In genomic region chr9:109478204-109478563, GRCh38 we compare ENCODE assay signal across 20 cellular contexts. TPM values are rescaled to one million over a fixed set of nuclear protein-coding genes. Genes with fewer than 3 reads are reported as not detected.
DNase-seq lines count a peak whose midpoint lies in the region; ATAC-seq, FAIRE-seq and TF ChIP-seq lines count a peak whose summit lies in the region.
"Had no signal": no experiment of that assay in that cellular context is flagged by ENCODE, and none has a peak within 500 bp of the region (broad histone marks: within the 10 kb centered on the region; RNA-seq: fewer than 3 reads in every experiment).

No MANE protein-coding gene starts in this region.

- no peak overlapping the region for H2AFZ ChIP-seq in HCT116 (ENCODE audit: low read depth, low read length, poor library complexity, severe bottlenecking)
- H2AFZ ChIP-seq: GM23248 had no signal

- H3K9me3 ChIP-seq in HCT116 (ENCODE audit: control insufficient read depth in 1 of 2, insufficient read depth in 1 of 2, low read depth in 1 of 2, low read length in 2 of 2) (no peaks in the 10 kb centered on the region), body of pancreas (no peaks in the 10 kb centered on the region), right lobe of liver (no peaks in the 10 kb centered on the region), small intestine (ENCODE audit: control insufficient read depth, low read depth) (no peaks in the 10 kb centered on the region)
- H3K9me3 ChIP-seq: prostate gland, suprapubic skin had no signal

- H3K9ac ChIP-seq in HCT116 (ENCODE audit: low read length) = peak overlapping the region; percentile 51
- H3K9ac ChIP-seq: GM23248 had no signal

- intact Hi-C loops in HCT116 (cut with micrococcal nuclease) = no loop called here
- intact Hi-C loops in body of pancreas (cut with DNase I) = no loop called here
- intact Hi-C loops in right lobe of liver (cut with DNase I) = no loop called here

- TF ChIP-seq CTCF in HCT116 (IDR thresholded peaks at IDR 0.05 in 2 of 3, conservative IDR thresholded peaks at IDR 0.05 in 1 of 3; ENCODE audit: borderline replicate concordance in 1 of 3, insufficient read depth in 1 of 3, low read depth in 2 of 3, low read length in 2 of 3) (no peak), body of pancreas (IDR thresholded peaks at IDR 0.05) (no peak), right lobe of liver (IDR thresholded peaks at IDR 0.05) (no peak), GM10266 (IDR thresholded peaks at IDR 0.05; ENCODE audit: control insufficient read depth, insufficient read depth, low read depth, missing control alignments) (no peak)

- no peak for TF ChIP-seq RAD21 in HCT116 (IDR thresholded peaks at IDR 0.05; ENCODE audit: low read depth)

- POLR2A ChIA-PET in HCT116 (lab: Charles Lee) = no interaction called here

- 64 to 68% methylated on average over 5 of the region's 5 CpGs for WGBS in body of pancreas, 2 donors
- 26% methylated on average over 5 of the region's 5 CpGs for WGBS in right lobe of liver (ENCODE audit: insufficient coverage, low coverage, low lambda C conversion rate, missing lambda C conversion rate)
- 42 to 62% (median 52%) methylated on average over 5 of the region's 5 CpGs for whole genome bisulfite sequencing in small intestine, 3 donors

- H3K4me1 ChIP-seq in HCT116 (ENCODE audit: control insufficient read depth in 1 of 2, insufficient read depth in 2 of 2, low read length in 2 of 2) (peaks cover 32 to 39% of the 10 kb centered on the region in 2 experiments), body of pancreas (peaks cover 51% of the 10 kb centered on the region), right lobe of liver (peaks cover 0 to 42% (median 16%) of the 10 kb centered on the region in 4 donors), small intestine (ENCODE audit: control insufficient read depth in 2 of 2, insufficient read depth in 1 of 2, low read depth in 1 of 2, low read length in 1 of 2) (peaks cover 3 to 10% of the 10 kb centered on the region in 2 donors)

- H3K27ac ChIP-seq in HCT116 (ENCODE audit: low read depth, low read length) (peak overlapping the region; percentile 78), body of pancreas (peak overlapping the region; percentile 87 to 92 (median 91)), right lobe of liver (peak overlapping the region; percentile 96 to 98 (median 98)), small intestine (ENCODE audit: low read depth in 1 of 2, low read length in 1 of 2) (peak overlapping the region; percentile 87)
- H3K27ac ChIP-seq: GM23248, suprapubic skin had no signal

- no peak for DNase-seq in HCT116 (ENCODE audit: low read depth, low spot score)
- no peak for DNase-seq in body of pancreas
- no peak for DNase-seq in right lobe of liver
- no peak for DNase-seq in small intestine
- DNase-seq in GM10266 (ENCODE audit: extremely low spot score) = no peak
- DNase-seq in activated effector memory CD4-positive, alpha-beta T cell treated with Interleukin-2 at 50 U/mL for 16 hours = no peak
- no peak for DNase-seq in NCI-H1436 treated with DMSO at 0.1 percent for 48 hours (lab: John Stamatoyannopoulos, UW)
- DNase-seq: activated CD4-positive, alpha-beta T cell treated with anti-CD3 and anti-CD28 coated beads for 36 hours; activated CD8-positive, alpha-beta memory T cell treated with anti-CD3 and anti-CD28 coated beads, Interleukin-2, amount 10 ng/mL, durations not matched to agents 7 days and 5 days; CD8-positive, alpha-beta memory T cell; GM23248; immature natural killer cell; NCI-H1105; NCI-H2081 treated with DMSO at 0.1 percent for 48 hours; NCI-H524; stimulated activated CD4-positive, alpha-beta T cell treated with anti-CD3 and anti-CD28 coated beads, Interleukin-12 subunit alpha, Interleukin-12 subunit beta, amount 100 ng/mL, for 4 hours; stimulated activated CD8-positive, alpha-beta memory T cell treated with anti-CD3 and anti-CD28 coated beads, Interleukin-4, amount 100 ng/mL, for 48 hours had no signal

- H3K4me3 ChIP-seq in HCT116 (replicated peaks in 1 of 2; ENCODE audit: low read depth in 1 of 2, low read length in 2 of 2) (peak overlapping the region in 1 of 2 experiments; percentile 41; a peak in 2 of 4 replicates), body of pancreas (no peak overlapping the region), right lobe of liver (peak overlapping the region; percentile 25 to 56 (median 47)), small intestine (ENCODE audit: low read depth in 1 of 2, low read length in 2 of 2) (no peak overlapping the region)
- H3K4me3 ChIP-seq: GM23248, prostate gland, suprapubic skin had no signal

- H3K4me2 ChIP-seq in HCT116 (ENCODE audit: low read length) = peak overlapping the region; percentile 74

- CTCF ChIA-PET in HCT116 (lab: Charles Lee) = interaction anchor here (1.7 kb wide), 1 partner anchor 8 kb away, joined by 9 read pairs; no protein-coding TSS in a partner anchor

- H3K27me3 ChIP-seq in HCT116 (ENCODE audit: insufficient read depth, low read length) (no peaks in the 10 kb centered on the region), body of pancreas (no peaks in the 10 kb centered on the region), right lobe of liver (no peaks in the 10 kb centered on the region), small intestine (ENCODE audit: control insufficient read depth in 2 of 2, insufficient read depth in 2 of 2, low read length in 2 of 2) (no peaks in the 10 kb centered on the region)

- H3K9me2 ChIP-seq in HCT116 (ENCODE audit: insufficient read depth) = no peaks in the 10 kb centered on the region

- peaks cover 52% of the 10 kb centered on the region for H3K79me2 ChIP-seq in HCT116 (ENCODE audit: insufficient read depth, low read length)

- ATAC-seq in HCT116 (no peak), body of pancreas (no peak), right lobe of liver (peak in 2 of 4 donors; percentile 3 to 4), GM21526 (IDR thresholded peaks at IDR 0.05; ENCODE audit: low FRiP score, unreplicated experiment) (no peak)
- ATAC-seq: activated CD4-positive, alpha-beta T cell treated with anti-CD3 and anti-CD28 coated beads for 36 hours; activated CD8-positive, alpha-beta memory T cell treated with anti-CD3 and anti-CD28 coated beads, Interleukin-2, amount 10 ng/mL, durations not matched to agents 7 days and 5 days had no signal

- FAIRE-seq in small intestine (lab: Jason Lieb, UNC) = no peak

- TF ChIP-seq POLR2A in HCT116 (IDR thresholded peaks at IDR 0.05; ENCODE audit: borderline replicate concordance, extremely low read depth, insufficient read depth, insufficient read length) (no peak), body of pancreas (IDR thresholded peaks at IDR 0.05) (no peak), right lobe of liver (IDR thresholded peaks at IDR 0.05) (no peak)

- BruUV-seq in HCT116 (replicated peaks; lab: Mats Ljungman, UMichigan) = no TSS peak

- RAD21 ChIA-PET in HCT116 (lab: Charles Lee; ENCODE audit: low non-redundant PET in 1 of 2, low total read pairs in 2 of 2, uncharacterized antibody in 2 of 2, unreplicated experiment in 2 of 2) = no interaction called here

- H3K36me3 ChIP-seq in HCT116 (ENCODE audit: control insufficient read depth in 1 of 2, insufficient read depth in 2 of 2, low read length in 2 of 2) = 0 out of 4 replicates have a peak, but pooled peaks cover 0 to 3% of the 10 kb centered on the region in 2 experiments
- no peaks in the 10 kb centered on the region for H3K36me3 ChIP-seq in body of pancreas (replicated peaks in 1 of 2; ENCODE audit: insufficient read depth in 1 of 2, low read depth in 2 of 2)
- no peaks in the 10 kb centered on the region for H3K36me3 ChIP-seq in right lobe of liver
- H3K36me3 ChIP-seq in small intestine (ENCODE audit: control insufficient read depth in 2 of 2, insufficient read depth in 2 of 2, low read length in 2 of 2) = no peaks in the 10 kb centered on the region
- H3K36me3 ChIP-seq: prostate gland, suprapubic skin had no signal

- no peaks in the 10 kb centered on the region for H4K20me1 ChIP-seq in HCT116 (ENCODE audit: insufficient read depth)

TF ChIP-seq in HCT116, 20 proteins besides CTCF, POLR2A, EP300 and RAD21:
- no peak for TF ChIP-seq ZFX (IDR thresholded peaks at IDR 0.05)
- TF ChIP-seq TCF7L2 (IDR thresholded peaks at IDR 0.05; ENCODE audit: borderline replicate concordance, extremely low read depth, insufficient read depth, insufficient read length) = no peak

RNA-seq across cellular contexts. Expression of gene PTPN3, which starts 19.9 kb away (rescaled TPM):
- total RNA-seq in HCT116 (2021; ENCODE audit: unreplicated experiment) (20.8 TPM), body of pancreas (10 to 100 TPM; 13.2 to 19.5 TPM), right lobe of liver (10 to 100 TPM; 15.0 to 33.3 (median 30.0) TPM)
- polyA plus RNA-seq in HCT116 (2012) = 12.1 and 15.1 TPM in 2 replicates
- polyA plus RNA-seq in small intestine = 10 to 100 TPM; 15.3 to 42.7 (median 25.3) TPM
- polyA plus RNA-seq: CD8-positive, alpha-beta memory T cell; immature natural killer cell had no signal

Comparison
In these comparisons a context has a peak if more than half of its experiments do, and no peak if none do; other contexts are left out.
1. H3K4me3 ChIP-seq: peak in right lobe of liver (3 of 3); none in body of pancreas (0 of 2) and small intestine (0 of 2).
2. Peak in every context shown above with its lines, with median percentiles within 50 percentile points of each other: H3K27ac ChIP-seq.